In the genomic region with DNA sequence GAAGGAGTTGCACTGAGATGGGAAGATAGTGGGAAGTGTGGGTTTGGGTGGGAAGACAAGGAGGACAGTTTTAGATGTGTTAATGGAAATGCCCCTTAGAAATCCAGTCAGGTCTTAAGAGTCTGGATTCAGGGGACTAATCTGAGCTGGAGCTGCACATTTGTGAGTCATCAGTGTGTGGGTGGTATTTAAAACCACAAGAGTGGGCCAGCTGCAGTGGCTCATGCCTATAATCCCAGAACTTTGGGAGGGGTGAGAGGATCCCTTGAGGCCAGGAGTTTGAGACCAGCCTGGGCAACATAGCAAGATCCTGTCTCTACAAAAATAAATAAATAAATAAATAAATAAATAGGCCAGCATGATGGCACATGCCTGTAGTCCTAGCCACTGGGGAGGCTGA, we compare ENCODE assay signal across 13 cellular contexts. TPM values are rescaled to one million over a fixed set of nuclear protein-coding genes. Genes with fewer than 3 reads are reported as not detected.
A peak's percentile ranks its signal among the peaks of the same experiment; 100 is the strongest.
DNase-seq lines count a peak whose midpoint lies in the region; ATAC-seq, FAIRE-seq and TF ChIP-seq lines count a peak whose summit lies in the region.
"Had no signal": no experiment of that assay in that cellular context is flagged by ENCODE, and none has a peak within 500 bp of the region (broad histone marks: within the 10 kb centered on the region; RNA-seq: fewer than 3 reads in every experiment).

No MANE protein-coding gene starts in this region.

- CTCF ChIA-PET in K562 (lab: Yijun Ruan, JAX; ENCODE audit: low intra/inter-chr PET ratio) (no interaction called here), Caco-2 (lab: Charles Lee) (no interaction called here)

- no peak overlapping the region for H4K91ac ChIP-seq in mesenchymal stem cell (ENCODE audit: low read length)

- H2AK5ac ChIP-seq in mesenchymal stem cell (ENCODE audit: low read length, severe bottlenecking), result no peak overlapping the region

- H3K9me1 ChIP-seq in K562 (ENCODE audit: control insufficient read depth, insufficient read depth, low read length), result no peaks in the 10 kb centered on the region

- H3K14ac ChIP-seq in mesenchymal stem cell (ENCODE audit: low read length in 2 of 2), result no peak overlapping the region

- H3K27me3 ChIP-seq in DND-41 (ENCODE audit: insufficient read depth, low read length, poor library complexity) (peaks cover 17% of the 10 kb centered on the region), K562 (ENCODE audit: control insufficient read depth in 2 of 2, insufficient read depth in 2 of 2, low read length in 2 of 2) (peaks cover 16 to 18% of the 10 kb centered on the region in 2 experiments; a peak in 4 of 5 replicates), mesenchymal stem cell (ENCODE audit: control insufficient read depth in 1 of 2, insufficient read depth in 1 of 2, low read length in 2 of 2) (no peaks in the 10 kb centered on the region), Peyer's patch (no peaks in the 10 kb centered on the region), esophagus muscularis mucosa (no peaks in the 10 kb centered on the region), Caco-2 (replicated peaks; ENCODE audit: control insufficient read depth, insufficient read depth, low read length) (no peaks in the 10 kb centered on the region)
- H3K27me3 ChIP-seq: pancreas had no signal

- no peak overlapping the region for H3K23ac ChIP-seq in mesenchymal stem cell (ENCODE audit: low read length in 2 of 2)

- TF ChIP-seq EP300 in K562 (IDR thresholded peaks at IDR 0.05; ENCODE audit: low read length) (no peak), esophagus muscularis mucosa (IDR thresholded peaks at IDR 0.05) (no peak)

- no peaks in the 10 kb centered on the region for H3K36me3 Mint-ChIP-seq in Caco-2 (ENCODE audit: insufficient read depth, unreplicated experiment)

- no peak overlapping the region for H2BK120ac ChIP-seq in mesenchymal stem cell (ENCODE audit: low read depth, low read length)

- no peak for TF ChIP-seq CTCF in DND-41 (IDR thresholded peaks at IDR 0.05; ENCODE audit: borderline replicate concordance, extremely low read depth, low read length, poor library complexity, severe bottlenecking)
- TF ChIP-seq CTCF in K562 (IDR thresholded peaks at IDR 0.05 in 2 of 3, conservative IDR thresholded peaks at IDR 0.05 in 1 of 3; ENCODE audit: insufficient read depth in 2 of 3, low read depth in 1 of 3, low read length in 3 of 3), result no peak
- TF ChIP-seq CTCF in Peyer's patch (IDR thresholded peaks at IDR 0.05), result no peak
- no peak for TF ChIP-seq CTCF in esophagus muscularis mucosa (IDR thresholded peaks at IDR 0.05)
- TF ChIP-seq CTCF in Caco-2 (IDR thresholded peaks at IDR 0.05; ENCODE audit: insufficient read depth in 1 of 2, low read depth in 1 of 2, low read length in 1 of 2, severe bottlenecking in 1 of 2, unreplicated experiment in 1 of 2), result no peak

- no peaks in the 10 kb centered on the region for H3K9me3 Mint-ChIP-seq in Caco-2 (ENCODE audit: unreplicated experiment)

- no peak overlapping the region for H4K8ac ChIP-seq in mesenchymal stem cell (ENCODE audit: low read length)

- H3K9ac ChIP-seq in DND-41 (ENCODE audit: low read depth, low read length), result no peak overlapping the region
- no peak overlapping the region for H3K9ac ChIP-seq in K562 (ENCODE audit: insufficient read depth in 1 of 2, low read depth in 2 of 2, low read length in 2 of 2)
- no peak overlapping the region for H3K9ac ChIP-seq in mesenchymal stem cell (ENCODE audit: low read length)

- no peak overlapping the region for H3K18ac ChIP-seq in mesenchymal stem cell (ENCODE audit: low read depth in 1 of 2, low read length in 2 of 2)

- H2BK12ac ChIP-seq in mesenchymal stem cell (ENCODE audit: low read length in 2 of 2), result no peak overlapping the region

- H3K4me2 ChIP-seq in DND-41 (ENCODE audit: insufficient read depth, low read length) (no peak overlapping the region), K562 (ENCODE audit: insufficient read depth, low read length) (no peak overlapping the region), mesenchymal stem cell (ENCODE audit: low read length, poor library complexity, severe bottlenecking) (no peak overlapping the region)

- no peak overlapping the region for H3K4me3 ChIP-seq in DND-41 (ENCODE audit: low read depth in 1 of 2, low read length in 2 of 2)
- no peak overlapping the region for H3K4me3 ChIP-seq in K562
- no peak overlapping the region for H3K4me3 ChIP-seq in mesenchymal stem cell (ENCODE audit: insufficient read depth in 1 of 2, low read depth in 1 of 2, low read length in 2 of 2)
- H3K4me3 ChIP-seq in Peyer's patch, result no peak overlapping the region
- no peak overlapping the region for H3K4me3 ChIP-seq in esophagus muscularis mucosa
- no peak overlapping the region for H3K4me3 ChIP-seq in Caco-2 (ENCODE audit: low read depth, low read length)
- H3K4me3 ChIP-seq: pancreas had no signal

- DNase-seq in DND-41, result peak; percentile 7
- DNase-seq in M059J (ENCODE audit: low read depth), result peak; percentile 88
- peak in 3 of 4 experiments; percentile 30 to 69 (median 55) for DNase-seq in K562 (ENCODE audit: extremely low read depth in 1 of 4, low spot score in 3 of 4)
- DNase-seq in mesenchymal stem cell, result peak; percentile 86
- no peak for DNase-seq in Peyer's patch
- no peak for DNase-seq in activated CD8-positive, alpha-beta memory T cell treated with anti-CD3 and anti-CD28 coated beads for 24 hours
- no peak for DNase-seq in esophagus muscularis mucosa (ENCODE audit: extremely low spot score)
- no peak for DNase-seq in Caco-2
- DNase-seq: activated CD4-positive, CD25-positive, alpha-beta regulatory T cell; NCI-H1417; pancreas had no signal

- BruUV-seq in K562 (replicated peaks; lab: Mats Ljungman, UMichigan), result no TSS peak
- no TSS peak for BruUV-seq in Caco-2 (replicated peaks; lab: Mats Ljungman, UMichigan)

- peak; percentile 64 for FAIRE-seq in K562 (lab: Jason Lieb, UNC)
- FAIRE-seq: islet of Langerhans, pancreas had no signal

- intact Hi-C loops in K562 (cut with micrococcal nuclease), result no loop called here
- intact Hi-C loops in esophagus muscularis mucosa (cut with DNase I), result no loop called here
- intact Hi-C loops in Caco-2 (cut with micrococcal nuclease; ENCODE audit: unreplicated experiment), result no loop called here

- H3K4ac ChIP-seq in mesenchymal stem cell (ENCODE audit: low read depth in 1 of 2, low read length in 2 of 2), result no peak overlapping the region

- no peak overlapping the region for H3K27ac ChIP-seq in DND-41 (ENCODE audit: low read length)
- no peak overlapping the region for H3K27ac ChIP-seq in K562 (ENCODE audit: extremely low read depth, low read depth, low read length)
- H3K27ac ChIP-seq in mesenchymal stem cell (ENCODE audit: low read length, poor library complexity, severe bottlenecking), result no peak overlapping the region
- H3K27ac ChIP-seq in Peyer's patch, result no peak overlapping the region
- H3K27ac ChIP-seq in esophagus muscularis mucosa (replicated peaks in 1 of 4), result no peak overlapping the region
- H3K27ac ChIP-seq: pancreas had no signal

- H2AFZ ChIP-seq in DND-41 (ENCODE audit: low read depth, low read length) (no peak overlapping the region), K562 (ENCODE audit: low read depth, low read length) (no peak overlapping the region), mesenchymal stem cell (ENCODE audit: low read depth, low read length) (no peak overlapping the region)

- no peak overlapping the region for H3K4me3 Mint-ChIP-seq in Caco-2 (ENCODE audit: unreplicated experiment)

- no peaks in the 10 kb centered on the region for H3K9me3 ChIP-seq in DND-41 (ENCODE audit: insufficient read depth, low read length, severe bottlenecking)
- no peaks in the 10 kb centered on the region for H3K9me3 ChIP-seq in K562 (replicated peaks; ENCODE audit: control insufficient read depth, insufficient read depth, low read depth, low read length)
- H3K9me3 ChIP-seq in mesenchymal stem cell (ENCODE audit: control insufficient read depth, low read length), result no peaks in the 10 kb centered on the region
- H3K9me3 ChIP-seq in Peyer's patch, result no peaks in the 10 kb centered on the region
- H3K9me3 ChIP-seq in esophagus muscularis mucosa, result no peaks in the 10 kb centered on the region
- H3K9me3 ChIP-seq in Caco-2, result no peaks in the 10 kb centered on the region
- H3K9me3 ChIP-seq: pancreas had no signal

- no peaks in the 10 kb centered on the region for H3K79me2 ChIP-seq in DND-41 (ENCODE audit: insufficient read depth, low read length)
- H3K79me2 ChIP-seq in K562 (ENCODE audit: control insufficient read depth, insufficient read depth, low read length), result no peaks in the 10 kb centered on the region

- in situ Hi-C loops in K562 (cut with MboI), result no loop called here

- H3K27ac Mint-ChIP-seq in Caco-2 (ENCODE audit: unreplicated experiment), result no peak overlapping the region

- no peaks in the 10 kb centered on the region for H3K4me1 ChIP-seq in DND-41 (ENCODE audit: insufficient read depth, low read length)
- peaks cover 4 to 11% of the 10 kb centered on the region in 2 experiments; a peak in 3 of 5 replicates for H3K4me1 ChIP-seq in K562 (replicated peaks in 1 of 2; ENCODE audit: control insufficient read depth in 2 of 2, insufficient read depth in 2 of 2, low read length in 2 of 2)
- peaks cover 20% of the 10 kb centered on the region for H3K4me1 ChIP-seq in mesenchymal stem cell (ENCODE audit: control insufficient read depth, insufficient read depth, low read depth, low read length)
- peaks cover 0 to 8% (median 0%) of the 10 kb centered on the region in 4 donors for H3K4me1 ChIP-seq in Peyer's patch
- peaks cover 0 to 35% (median 26%) of the 10 kb centered on the region in 4 donors for H3K4me1 ChIP-seq in esophagus muscularis mucosa
- no peaks in the 10 kb centered on the region for H3K4me1 ChIP-seq in Caco-2
- H3K4me1 ChIP-seq: pancreas had no signal

- H2BK15ac ChIP-seq in mesenchymal stem cell (ENCODE audit: low read depth, poor library complexity, severe bottlenecking), result no peak overlapping the region

- H3K27me3 Mint-ChIP-seq in Caco-2 (ENCODE audit: insufficient read depth, unreplicated experiment), result peaks cover 14% of the 10 kb centered on the region

- H3K79me1 ChIP-seq in mesenchymal stem cell (replicated peaks; ENCODE audit: low read length, poor library complexity, severe bottlenecking), result no peaks in the 10 kb centered on the region

- POLR2A ChIA-PET in K562 (lab: Yijun Ruan, JAX) (interaction anchor here (0.6 to 1.3 kb wide), 4 partner anchors 9 to 53 kb away, joined by 3 read pairs; no protein-coding TSS in a partner anchor), Caco-2 (lab: Charles Lee) (no interaction called here)

- TF ChIP-seq RAD21 in K562 (CRISPR knock-in tag; conservative IDR thresholded peaks at IDR 0.05 in 1 of 2, IDR thresholded peaks at IDR 0.05 in 1 of 2), result no peak

- H3K4me1 Mint-ChIP-seq in Caco-2 (ENCODE audit: low read depth, unreplicated experiment), result no peaks in the 10 kb centered on the region

- ATAC-seq in DND-41 (ENCODE audit: insufficient read depth, low read depth) (peak; percentile 37; the same call in 1 of the 3 replicates), K562 (peak; percentile 54)

- H2BK5ac ChIP-seq in mesenchymal stem cell (ENCODE audit: low read depth, low read length, poor library complexity, severe bottlenecking), result no peak overlapping the region

- H4K20me1 ChIP-seq in DND-41 (ENCODE audit: insufficient read depth, low read length) (no peaks in the 10 kb centered on the region), K562 (replicated peaks; ENCODE audit: control insufficient read depth, insufficient read depth, low read length) (no peaks in the 10 kb centered on the region; the same call in 1 of the 2 replicates)

- TF ChIP-seq POLR2A in K562 (conservative IDR thresholded peaks at IDR 0.05), result no peak
- TF ChIP-seq POLR2A in Peyer's patch (IDR thresholded peaks at IDR 0.05), result no peak
- no peak for TF ChIP-seq POLR2A in esophagus muscularis mucosa (IDR thresholded peaks at IDR 0.05; ENCODE audit: low read depth)

- H3K36me3 ChIP-seq in DND-41 (ENCODE audit: insufficient read depth, low read length) (no peaks in the 10 kb centered on the region), K562 (ENCODE audit: control insufficient read depth, insufficient read depth, low read length) (no peaks in the 10 kb centered on the region), mesenchymal stem cell (ENCODE audit: control insufficient read depth in 1 of 2, insufficient read depth in 2 of 2, low read depth in 1 of 2, low read length in 2 of 2) (no peaks in the 10 kb centered on the region), Peyer's patch (no peaks in the 10 kb centered on the region), esophagus muscularis mucosa (no peaks in the 10 kb centered on the region), Caco-2 (ENCODE audit: control insufficient read depth, insufficient read depth, low read length) (no peaks in the 10 kb centered on the region)
- H3K36me3 ChIP-seq: pancreas had no signal

RNA-seq across cellular contexts. Expression of a gene that starts 40.9 kb away (rescaled TPM):
- total RNA-seq in M059J (2014; rRNA removed; shearing (Covaris generic)), result 2.1 and 5.1 TPM in 2 replicates
- 15.5 and 41.5 TPM in 2 replicates for total RNA-seq in K562 (2011; cell fraction: chromatin; rRNA removed; ENCODE audit: low replicate concordance)
- total RNA-seq in K562 (2011; cell fraction: nucleolus; rRNA removed), result 28.5 and 33.8 TPM in 2 replicates
- total RNA-seq in K562 (2011; cell fraction: nucleoplasm; rRNA removed), result 21.3 and 22.7 TPM in 2 replicates
- total RNA-seq in K562 (2014; rRNA removed) (4.1 and 8.4 TPM in 2 replicates), K562 (2014; rRNA removed; fragmentation: Illumina TruSeq; extraction: Trizol) (2.5 and 3.0 TPM in 2 replicates), K562 (2015; rRNA removed; fragmentation: Illumina TruSeq; extraction: Trizol) (0.51 and 0.75 TPM in 2 replicates), K562 (2021) (16.7 and 18.7 TPM in 2 replicates), Peyer's patch (10 to 100 TPM in 2 of 4 donors, 1 to 10 TPM in 2; 8.8 to 19.0 (median 11.5) TPM), esophagus muscularis mucosa (10 to 100 TPM in 2 of 4 donors, 1 to 10 TPM in 2; 5.2 to 17.9 (median 7.8) TPM), Caco-2 (2022) (35.9 and 45.0 TPM in 2 replicates)
- polyA plus RNA-seq in K562 (2011; rRNA removed) (2.9 and 8.8 TPM in 2 replicates), K562 (2014; fragmentation: Illumina TruSeq; extraction: Trizol) (12.9 and 16.7 TPM in 2 replicates), K562 (2014; fragmentation: Nextera tagmentation; extraction: Ambion mirVana) (under 1 TPM; 0.17 to 0.25 TPM), K562 (2014; rRNA removed) (10.5 and 10.6 TPM in 2 replicates)
- 5.7 and 6.6 TPM in 2 replicates for polyA plus RNA-seq in K562 (2011; cell fraction: cytosol; rRNA removed)
- polyA plus RNA-seq in K562 (2011; cell fraction: nucleus; rRNA removed), result 27.8 and 27.9 TPM in 2 replicates
- polyA plus RNA-seq in K562 (2012), result 6.2 and 54.3 TPM in 2 replicates
- polyA minus RNA-seq in K562 (2011; rRNA and poly(A)+ RNA removed), result 3.7 and 5.1 TPM in 2 replicates
- polyA minus RNA-seq in K562 (2011; cell fraction: cytosol; rRNA and poly(A)+ RNA removed), result 2.5 and 5.5 TPM in 2 replicates
- 6.1 and 10.2 TPM in 2 replicates for polyA minus RNA-seq in K562 (2011; cell fraction: nucleus; rRNA and poly(A)+ RNA removed)
- 18.3 TPM for polyA plus RNA-seq in mesenchymal stem cell (2013, experiment 1 of 2)
- 17.6 TPM for polyA plus RNA-seq in mesenchymal stem cell (2013, experiment 2 of 2)

RNA-seq across cellular contexts. Expression of a gene that starts 46.4 kb away (rescaled TPM):
- total RNA-seq in M059J (2014; rRNA removed; shearing (Covaris generic)), result 0.37 and 0.64 TPM in 2 replicates
- not detected in 2 replicates for total RNA-seq in K562 (2011; cell fraction: chromatin; rRNA removed; ENCODE audit: low replicate concordance)
- total RNA-seq in K562 (2011; cell fraction: nucleolus; rRNA removed), result 0.13 TPM in 1 of 2 replicates, not detected in the other
- total RNA-seq in K562 (2011; cell fraction: nucleoplasm; rRNA removed), result not detected in 2 replicates
- total RNA-seq in K562 (2014; rRNA removed) (not detected in 2 replicates), K562 (2014; rRNA removed; fragmentation: Illumina TruSeq; extraction: Trizol) (not detected in 2 replicates), K562 (2015; rRNA removed; fragmentation: Illumina TruSeq; extraction: Trizol) (not detected in 2 replicates), K562 (2021) (not detected in 2 replicates), Peyer's patch (not detected), esophagus muscularis mucosa (1 to 10 TPM in 2 of 4 donors, under 1 TPM in 2; 0.42 to 2.0 (median 1.1) TPM), Caco-2 (2022) (not detected in 2 replicates)
- polyA plus RNA-seq in K562 (2011; rRNA removed) (0.13 TPM in 1 of 2 replicates, not detected in the other), K562 (2014; fragmentation: Illumina TruSeq; extraction: Trizol) (not detected in 2 replicates), K562 (2014; fragmentation: Nextera tagmentation; extraction: Ambion mirVana) (under 1 TPM in 1 of 2 experiments, not detected in 1; 0.01 TPM), K562 (2014; rRNA removed) (0.24 TPM in 1 of 2 replicates, not detected in the other)
- polyA plus RNA-seq in K562 (2011; cell fraction: cytosol; rRNA removed), result not detected in 2 replicates
- not detected in 2 replicates for polyA plus RNA-seq in K562 (2011; cell fraction: nucleus; rRNA removed)
- 0.04 TPM in 1 of 2 replicates, not detected in the other for polyA plus RNA-seq in K562 (2012)
- polyA minus RNA-seq in K562 (2011; rRNA and poly(A)+ RNA removed), result not detected in 2 replicates
- polyA minus RNA-seq in K562 (2011; cell fraction: cytosol; rRNA and poly(A)+ RNA removed), result not detected in 2 replicates
- not detected in 2 replicates for polyA minus RNA-seq in K562 (2011; cell fraction: nucleus; rRNA and poly(A)+ RNA removed)
- not detected for polyA plus RNA-seq in mesenchymal stem cell (2013, experiment 1 of 2)
- polyA plus RNA-seq in mesenchymal stem cell (2013, experiment 2 of 2), result not detected
- total RNA-seq: OCI-LY7 had no signal
- polyA plus RNA-seq: pancreas had no signal

Comparison
In these comparisons a context has a peak if more than half of its experiments do, and no peak if none do; other contexts are left out.
1. DNase-seq: peak in DND-41 (single experiment), M059J (single experiment), K562 (3 of 4) and mesenchymal stem cell (single experiment); none in Peyer's patch (0 of 3), activated CD8-positive, alpha-beta memory T cell treated with anti-CD3 and anti-CD28 coated beads for 24 hours (single experiment), esophagus muscularis mucosa (single experiment) and Caco-2 (0 of 2).